11 cellular contexts compared by ENCODE assay signal in genomic region chr17:27546624-27547300, GRCh38.
DNase-seq lines count a peak whose midpoint lies in the region; ATAC-seq, FAIRE-seq and TF ChIP-seq lines count a peak whose summit lies in the region.
"Had no signal": no experiment of that assay in that cellular context is flagged by ENCODE, and none has a peak within 500 bp of the region (broad histone marks: within the 10 kb centered on the region; RNA-seq: fewer than 3 reads in every experiment).

No MANE protein-coding gene starts in this region.

- no peak for TF ChIP-seq RAD21 in GM12878 (IDR thresholded peaks at IDR 0.05; ENCODE audit: insufficient read depth, low read depth, low read length)

- H4K20me1 ChIP-seq in GM12878 (ENCODE audit: control insufficient read depth, insufficient read depth): peaks cover 25% of the 10 kb centered on the region

- H3K27me3 ChIP-seq in GM12878 (replicated peaks in 1 of 2; ENCODE audit: control insufficient read depth in 2 of 2, insufficient read depth in 2 of 2, low read length in 1 of 2): no peaks in the 10 kb centered on the region

- no peak for DNase-seq in activated T-cell treated with anti-CD3 and anti-CD28 coated beads, Interleukin-2, amount 50 U/mL, for 24 hours
- DNase-seq in activated T-cell treated with anti-CD3 and anti-CD28 coated beads, Interleukin-2, amount 50 U/mL, for 4 hours: no peak
- DNase-seq in GM12878 (ENCODE audit: low read depth, low spot score) (peak; percentile 66), NCI-H510A treated with DMSO at 0.1 percent for 48 hours (lab: John Stamatoyannopoulos, UW) (no peak), OCI-M2 (lab: John Stamatoyannopoulos, UW; ENCODE audit: unreplicated experiment) (no peak), T-helper 17 cell (no peak)
- DNase-seq in stimulated activated naive CD8-positive, alpha-beta T cell treated with anti-CD3 and anti-CD28 coated beads, Interleukin-15, Interleukin-2, amounts not matched to agents 100 U/mL and 50 U/mL, for 24 hours: peak; percentile 39
- DNase-seq: activated CD8-positive, alpha-beta memory T cell treated with anti-CD3 and anti-CD28 coated beads, Interleukin-2, amount 50 U/mL, for 4 hours; effector CD8-positive, alpha-beta T cell; psoas muscle had no signal

- SMC1A ChIA-PET in GM12878 (lab: Charles Lee; ENCODE audit: uncharacterized antibody, unreplicated experiment): interaction anchor here (1.0 to 8.5 kb wide), 19 partner anchors 13 to 165 kb away, joined by 3 to 120 read pairs (median 20); partner anchors contain the start of gene KSR1

- TF ChIP-seq EP300 in GM12878 (IDR thresholded peaks at IDR 0.05; ENCODE audit: borderline replicate concordance in 1 of 2, control insufficient read depth in 1 of 2, low read depth in 2 of 2, low read length in 2 of 2): peak in 1 of 2 experiments; percentile 45; a peak in 2 of 4 replicates

- intact Hi-C loops in GM12878 (cut with micrococcal nuclease; ENCODE audit: unreplicated experiment): loop anchor here (10.0 kb wide), 2 partner anchors 162 to 192 kb away; no protein-coding TSS in a partner anchor

- WGBS in GM12878 (ENCODE audit: insufficient coverage, insufficient replicate concordance, low lambda C conversion rate, missing lambda C conversion rate): 19% methylated on average over 7 of the region's 7 CpGs

- ATAC-seq in activated T-cell treated with anti-CD3 and anti-CD28 coated beads, Interleukin-2, amount 50 U/mL, for 4 hours: no peak
- peak; percentile 26 for ATAC-seq in HG03196 (IDR thresholded peaks at IDR 0.05; ENCODE audit: unreplicated experiment)
- ATAC-seq in GM12878: peak; percentile 55
- ATAC-seq in stimulated activated naive CD8-positive, alpha-beta T cell treated with anti-CD3 and anti-CD28 coated beads, Interleukin-15, Interleukin-2, amounts not matched to agents 100 U/mL and 50 U/mL, for 24 hours: peak; percentile 10
- ATAC-seq in T-helper 17 cell: no peak
- ATAC-seq: psoas muscle had no signal

- in situ Hi-C loops in GM12878 (cut with MboI): loop anchor here (5.0 to 10.0 kb wide), 5 partner anchors 58 to 498 kb away; partner anchors contain the start of gene NLK

- H2AFZ ChIP-seq in GM12878 (ENCODE audit: control insufficient read depth, low read depth, low read length): no peak overlapping the region

- TF ChIP-seq POLR2A in GM12878 (IDR thresholded peaks at IDR 0.05; ENCODE audit: low read depth, low read length): no peak

- FAIRE-seq in GM12878 (lab: Jason Lieb, UNC): peak; percentile 89

- no peak overlapping the region for H3K27ac ChIP-seq in GM12878 (ENCODE audit: control insufficient read depth, insufficient read depth)
- H3K27ac ChIP-seq: psoas muscle had no signal

- POLR2A ChIA-PET in GM12878 (lab: Charles Lee): interaction anchor here (0.9 to 4.0 kb wide), 12 partner anchors 13 to 88 kb away, joined by 3 to 23 read pairs (median 4); no protein-coding TSS in a partner anchor

- no peak overlapping the region for H3K4me3 ChIP-seq in GM12878
- H3K4me3 ChIP-seq: psoas muscle had no signal

- H3K9me3 ChIP-seq in GM12878 (replicated peaks; ENCODE audit: control insufficient read depth, insufficient read depth, low read length) (no peaks in the 10 kb centered on the region), T-helper 17 cell (ENCODE audit: control insufficient read depth, low read length, poor library complexity, severe bottlenecking) (no peaks in the 10 kb centered on the region)
- H3K9me3 ChIP-seq: psoas muscle had no signal

- no peak for TF ChIP-seq CTCF in GM12878 (IDR thresholded peaks at IDR 0.05 in 2 of 3, conservative IDR thresholded peaks at IDR 0.05 in 1 of 3; ENCODE audit: control insufficient read depth in 2 of 3, extremely low read depth in 1 of 3, insufficient read depth in 1 of 3, low read depth in 3 of 3, low read length in 3 of 3)

- peak overlapping the region; percentile 96 for H3K27ac Mint-ChIP-seq in activated T-cell treated with anti-CD3 and anti-CD28 coated beads, Interleukin-2, amount 50 U/mL, for 24 hours
- no peak overlapping the region for H3K27ac Mint-ChIP-seq in T-helper 17 cell

- H3K4me2 ChIP-seq in GM12878 (ENCODE audit: control insufficient read depth, insufficient read depth): peak overlapping the region; percentile 78

- peaks cover 52% of the 10 kb centered on the region for H3K4me1 ChIP-seq in GM12878 (ENCODE audit: control insufficient read depth, insufficient read depth, low read length)
- H3K4me1 ChIP-seq: psoas muscle had no signal

- H3K36me3 Mint-ChIP-seq in activated T-cell treated with anti-CD3 and anti-CD28 coated beads, Interleukin-2, amount 50 U/mL, for 24 hours (ENCODE audit: low read depth): peaks cover 40% of the 10 kb centered on the region
- H3K36me3 Mint-ChIP-seq in activated T-cell treated with anti-CD3 and anti-CD28 coated beads, Interleukin-2, amount 50 U/mL, for 4 hours (ENCODE audit: insufficient read depth): peaks cover 7% of the 10 kb centered on the region
- H3K36me3 Mint-ChIP-seq in T-helper 17 cell (ENCODE audit: low read depth): peaks cover 3% of the 10 kb centered on the region

- CTCF ChIA-PET in GM12878 (lab: Yijun Ruan, JAX): interaction anchor here (0.7 to 8.5 kb wide), 17 partner anchors 16 to 164 kb away, joined by 3 to 60 read pairs (median 5); partner anchors contain the start of gene KSR1

- H3K4me3 Mint-ChIP-seq in activated T-cell treated with anti-CD3 and anti-CD28 coated beads, Interleukin-2, amount 50 U/mL, for 24 hours: peak overlapping the region; percentile 64
- no peak overlapping the region for H3K4me3 Mint-ChIP-seq in activated T-cell treated with anti-CD3 and anti-CD28 coated beads, Interleukin-2, amount 50 U/mL, for 4 hours
- H3K4me3 Mint-ChIP-seq in T-helper 17 cell: no peak overlapping the region

- RAD21 ChIA-PET in GM12878 (lab: Charles Lee; ENCODE audit: unreplicated experiment): interaction anchor here (0.7 to 6.9 kb wide), 18 partner anchors 15 to 252 kb away, joined by 3 to 113 read pairs (median 16); partner anchors contain the start of genes KSR1 and WSB1

- H3K27me3 Mint-ChIP-seq in activated T-cell treated with anti-CD3 and anti-CD28 coated beads, Interleukin-2, amount 50 U/mL, for 24 hours: peaks cover 2% of the 10 kb centered on the region
- H3K27me3 Mint-ChIP-seq in activated T-cell treated with anti-CD3 and anti-CD28 coated beads, Interleukin-2, amount 50 U/mL, for 4 hours (ENCODE audit: low read depth): no peaks in the 10 kb centered on the region
- H3K27me3 Mint-ChIP-seq in T-helper 17 cell: no peaks in the 10 kb centered on the region

- peaks cover 70% of the 10 kb centered on the region for H3K4me1 Mint-ChIP-seq in activated T-cell treated with anti-CD3 and anti-CD28 coated beads, Interleukin-2, amount 50 U/mL, for 24 hours (ENCODE audit: low read depth)
- H3K4me1 Mint-ChIP-seq in activated T-cell treated with anti-CD3 and anti-CD28 coated beads, Interleukin-2, amount 50 U/mL, for 4 hours (ENCODE audit: low read depth): peaks cover 46% of the 10 kb centered on the region
- H3K4me1 Mint-ChIP-seq in T-helper 17 cell: peaks cover 31% of the 10 kb centered on the region

- H3K9ac ChIP-seq in GM12878 (ENCODE audit: control insufficient read depth, insufficient read depth, low read length): no peak overlapping the region

- BruUV-seq in GM12878 (replicated peaks; lab: Mats Ljungman, UMichigan): no TSS peak

- H3K36me3 ChIP-seq in GM12878 (ENCODE audit: control insufficient read depth in 2 of 2, insufficient read depth in 2 of 2, low read length in 1 of 2): peaks cover 3 to 11% of the 10 kb centered on the region in 2 experiments; a peak in 3 of 4 replicates

- H3K9me3 Mint-ChIP-seq in activated T-cell treated with anti-CD3 and anti-CD28 coated beads, Interleukin-2, amount 50 U/mL, for 24 hours: no peaks in the 10 kb centered on the region
- H3K9me3 Mint-ChIP-seq in activated T-cell treated with anti-CD3 and anti-CD28 coated beads, Interleukin-2, amount 50 U/mL, for 4 hours: no peaks in the 10 kb centered on the region

- peaks cover 36% of the 10 kb centered on the region for H3K79me2 ChIP-seq in GM12878 (ENCODE audit: control insufficient read depth, insufficient read depth, low read length)

TF ChIP-seq in GM12878, 131 proteins besides CTCF, POLR2A, EP300 and RAD21 (continues in another document):
- TF ChIP-seq EGR1 (IDR thresholded peaks at IDR 0.05; ENCODE audit: borderline replicate concordance in 1 of 2, low read depth in 2 of 2, low read length in 2 of 2): peak in 1 of 2 experiments; percentile 18; a peak in 1 of 3 replicates
- 0 out of 2 replicates have a peak, but pooled peaks have one; percentile 40 for TF ChIP-seq BCL11A (IDR thresholded peaks at IDR 0.05; ENCODE audit: low read depth, low read length)
- TF ChIP-seq, protein P1, sequence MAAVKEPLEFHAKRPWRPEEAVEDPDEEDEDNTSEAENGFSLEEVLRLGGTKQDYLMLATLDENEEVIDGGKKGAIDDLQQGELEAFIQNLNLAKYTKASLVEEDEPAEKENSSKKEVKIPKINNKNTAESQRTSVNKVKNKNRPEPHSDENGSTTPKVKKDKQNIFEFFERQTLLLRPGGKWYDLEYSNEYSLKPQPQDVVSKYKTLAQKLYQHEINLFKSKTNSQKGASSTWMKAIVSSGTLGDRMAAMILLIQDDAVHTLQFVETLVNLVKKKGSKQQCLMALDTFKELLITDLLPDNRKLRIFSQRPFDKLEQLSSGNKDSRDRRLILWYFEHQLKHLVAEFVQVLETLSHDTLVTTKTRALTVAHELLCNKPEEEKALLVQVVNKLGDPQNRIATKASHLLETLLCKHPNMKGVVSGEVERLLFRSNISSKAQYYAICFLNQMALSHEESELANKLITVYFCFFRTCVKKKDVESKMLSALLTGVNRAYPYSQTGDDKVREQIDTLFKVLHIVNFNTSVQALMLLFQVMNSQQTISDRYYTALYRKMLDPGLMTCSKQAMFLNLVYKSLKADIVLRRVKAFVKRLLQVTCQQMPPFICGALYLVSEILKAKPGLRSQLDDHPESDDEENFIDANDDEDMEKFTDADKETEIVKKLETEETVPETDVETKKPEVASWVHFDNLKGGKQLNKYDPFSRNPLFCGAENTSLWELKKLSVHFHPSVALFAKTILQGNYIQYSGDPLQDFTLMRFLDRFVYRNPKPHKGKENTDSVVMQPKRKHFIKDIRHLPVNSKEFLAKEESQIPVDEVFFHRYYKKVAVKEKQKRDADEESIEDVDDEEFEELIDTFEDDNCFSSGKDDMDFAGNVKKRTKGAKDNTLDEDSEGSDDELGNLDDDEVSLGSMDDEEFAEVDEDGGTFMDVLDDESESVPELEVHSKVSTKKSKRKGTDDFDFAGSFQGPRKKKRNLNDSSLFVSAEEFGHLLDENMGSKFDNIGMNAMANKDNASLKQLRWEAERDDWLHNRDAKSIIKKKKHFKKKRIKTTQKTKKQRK (IDR thresholded peaks at IDR 0.05; ENCODE audit: low read depth, low read length): no peak
- TF ChIP-seq BMI1 (IDR thresholded peaks at IDR 0.05; ENCODE audit: borderline replicate concordance): no peak
- peak; percentile 73 for TF ChIP-seq IKZF1 (conservative IDR thresholded peaks at IDR 0.05)

Comparison
In these comparisons a context has a peak if more than half of its experiments do, and no peak if none do; other contexts are left out.
1. DNase-seq: peak in GM12878 (single experiment) and stimulated activated naive CD8-positive, alpha-beta T cell treated with anti-CD3 and anti-CD28 coated beads, Interleukin-15, Interleukin-2, amounts not matched to agents 100 U/mL and 50 U/mL, for 24 hours (single experiment); none in activated T-cell treated with anti-CD3 and anti-CD28 coated beads, Interleukin-2, amount 50 U/mL, for 24 hours (single experiment), activated T-cell treated with anti-CD3 and anti-CD28 coated beads, Interleukin-2, amount 50 U/mL, for 4 hours (single experiment), NCI-H510A treated with DMSO at 0.1 percent for 48 hours (single experiment), OCI-M2 (single experiment) and T-helper 17 cell (0 of 3).
2. ATAC-seq: peak in HG03196 (single experiment), GM12878 (single experiment) and stimulated activated naive CD8-positive, alpha-beta T cell treated with anti-CD3 and anti-CD28 coated beads, Interleukin-15, Interleukin-2, amounts not matched to agents 100 U/mL and 50 U/mL, for 24 hours (single experiment); none in activated T-cell treated with anti-CD3 and anti-CD28 coated beads, Interleukin-2, amount 50 U/mL, for 4 hours (0 of 2) and T-helper 17 cell (single experiment).